In genomic region chr6:149545754-149546471, GRCh38 we compare ENCODE assay signal across 1 cellular context.
A peak's percentile ranks its signal among the peaks of the same experiment; 100 is the strongest.
TF ChIP-seq lines count a peak whose summit lies in the region.

PPIL4 (minus strand) TSS chr6:149546043; CDS start chr6:149546005, 38 bp downstream.

TF ChIP-seq in HepG2, 621 proteins besides CTCF, POLR2A, EP300 and RAD21 (continued from another document and continues in another):
- TF ChIP-seq ZBTB2 (CRISPR knock-in tag; IDR thresholded peaks at IDR 0.05; ENCODE audit: low read depth), result peak; percentile 96
- TF ChIP-seq ATF6 (CRISPR knock-in tag; conservative IDR thresholded peaks at IDR 0.05), result no peak
- TF ChIP-seq TCF12 (IDR thresholded peaks at IDR 0.05), result no peak
- TF ChIP-seq TCF12 (CRISPR knock-in tag; IDR thresholded peaks at IDR 0.05), result no peak
- 0 out of 2 replicates have a peak, but pooled peaks have one; percentile 51 for TF ChIP-seq SNAPC5 (CRISPR knock-in tag; IDR thresholded peaks at IDR 0.05; ENCODE audit: borderline replicate concordance)
- TF ChIP-seq MED13 (CRISPR knock-in tag; IDR thresholded peaks at IDR 0.05), result peak; percentile 49
- peak; percentile 95 for TF ChIP-seq ARHGAP35 (CRISPR knock-in tag; IDR thresholded peaks at IDR 0.05; ENCODE audit: borderline replicate concordance)
- TF ChIP-seq KIAA2018 (CRISPR knock-in tag; IDR thresholded peaks at IDR 0.05; ENCODE audit: borderline replicate concordance), result no peak
- TF ChIP-seq IKZF5 (CRISPR knock-in tag; IDR thresholded peaks at IDR 0.05), result peak; percentile 96
- peak; percentile 70; the same call in 1 of the 2 replicates for TF ChIP-seq DR1 (CRISPR knock-in tag; IDR thresholded peaks at IDR 0.05)
- no peak for TF ChIP-seq ATRX (CRISPR knock-in tag; IDR thresholded peaks at IDR 0.05; ENCODE audit: borderline replicate concordance)
- peak; percentile 83 for TF ChIP-seq ISL2 (CRISPR knock-in tag; IDR thresholded peaks at IDR 0.05)
- TF ChIP-seq RBM39 (IDR thresholded peaks at IDR 0.05; ENCODE audit: low read depth, low read length, poor library complexity, severe bottlenecking), result peak; percentile 94
- no peak for TF ChIP-seq HNF4G (IDR thresholded peaks at IDR 0.05; ENCODE audit: borderline replicate concordance, low read depth, low read length)
- peak; percentile 71; the same call in 1 of the 2 replicates for TF ChIP-seq HNF4G (CRISPR knock-in tag; IDR thresholded peaks at IDR 0.05; ENCODE audit: borderline replicate concordance, low read depth)
- peak; percentile 54; the same call in 1 of the 2 replicates for TF ChIP-seq PITX1 (CRISPR knock-in tag; IDR thresholded peaks at IDR 0.05)
- TF ChIP-seq ZNF280B (CRISPR knock-in tag; IDR thresholded peaks at IDR 0.05; ENCODE audit: borderline replicate concordance), result peak; percentile 91
- TF ChIP-seq ZNF605 (CRISPR knock-in tag; IDR thresholded peaks at IDR 0.05), result peak; percentile 87
- peak; percentile 65 for TF ChIP-seq NFYC (CRISPR knock-in tag; IDR thresholded peaks at IDR 0.05)
- peak; percentile 51 for TF ChIP-seq USF2 (IDR thresholded peaks at IDR 0.05; ENCODE audit: low read depth, low read length)
- TF ChIP-seq USF2 (CRISPR knock-in tag; IDR thresholded peaks at IDR 0.05; ENCODE audit: borderline replicate concordance), result peak; percentile 81
- no peak for TF ChIP-seq NFE2L2 (IDR thresholded peaks at IDR 0.05; ENCODE audit: low read length)
- TF ChIP-seq RFXANK (CRISPR knock-in tag; IDR thresholded peaks at IDR 0.05), result 0 out of 2 replicates have a peak, but pooled peaks have one; percentile 52
- TF ChIP-seq ZNF709 (CRISPR knock-in tag; IDR thresholded peaks at IDR 0.05), result 0 out of 2 replicates have a peak, but pooled peaks have one; percentile 23
- peak; percentile 86 for TF ChIP-seq SP4 (CRISPR knock-in tag; IDR thresholded peaks at IDR 0.05)
- TF ChIP-seq ZNF687 (CRISPR knock-in tag; IDR thresholded peaks at IDR 0.05), result peak; percentile 89
- no peak for TF ChIP-seq SETDB1 (CRISPR knock-in tag; IDR thresholded peaks at IDR 0.05; ENCODE audit: borderline replicate concordance)
- TF ChIP-seq REL (CRISPR knock-in tag; conservative IDR thresholded peaks at IDR 0.05), result peak; percentile 66
- TF ChIP-seq SMC3 (IDR thresholded peaks at IDR 0.05; ENCODE audit: low read length), result no peak
- no peak for TF ChIP-seq NFIB (CRISPR knock-in tag; IDR thresholded peaks at IDR 0.05; ENCODE audit: borderline replicate concordance)
- peak; percentile 92 for TF ChIP-seq ZSCAN20 (CRISPR knock-in tag; IDR thresholded peaks at IDR 0.05; ENCODE audit: borderline replicate concordance)
- peak; percentile 88 for TF ChIP-seq MED1 (CRISPR knock-in tag; IDR thresholded peaks at IDR 0.05)
- TF ChIP-seq NR2F2 (IDR thresholded peaks at IDR 0.05; ENCODE audit: borderline replicate concordance, low read depth), result no peak; the same call in 1 of the 2 replicates
- TF ChIP-seq SP1 (IDR thresholded peaks at IDR 0.05), result no peak
- peak; percentile 94 for TF ChIP-seq SP1 (CRISPR knock-in tag; IDR thresholded peaks at IDR 0.05)
- 0 out of 2 replicates have a peak, but pooled peaks have one; percentile 49 for TF ChIP-seq ZNF33B (CRISPR knock-in tag; IDR thresholded peaks at IDR 0.05)
- TF ChIP-seq TEAD2 (CRISPR knock-in tag; IDR thresholded peaks at IDR 0.05), result 0 out of 2 replicates have a peak, but pooled peaks have one; percentile 41
- peak; percentile 87 for TF ChIP-seq RXRA (CRISPR knock-in tag; IDR thresholded peaks at IDR 0.05)
- TF ChIP-seq KDM2A (CRISPR knock-in tag; IDR thresholded peaks at IDR 0.05; ENCODE audit: borderline replicate concordance, low read depth), result peak; percentile 94
- no peak; the same call in 1 of the 2 replicates for TF ChIP-seq ZNF414 (CRISPR knock-in tag; IDR thresholded peaks at IDR 0.05)
